ENCODE assay signal across 30 cellular contexts in genomic region chr6:46204880-46205650, GRCh38. TPM values are rescaled to one million over a fixed set of nuclear protein-coding genes. Genes with fewer than 3 reads are reported as not detected.
"Had no signal": no experiment of that assay in that cellular context is flagged by ENCODE, and none has a peak within 500 bp of the region (broad histone marks: within the 10 kb centered on the region; RNA-seq: fewer than 3 reads in every experiment).

No MANE protein-coding gene starts in this region.

- H3K4me3 Mint-ChIP-seq: naive thymus-derived CD4-positive, alpha-beta T cell; natural killer cell; nephron; neural progenitor cell; stimulated activated effector memory CD8-positive, alpha-beta T cell treated with anti-CD3 and anti-CD28 coated beads, Interleukin-12 subunit alpha, Interleukin-12 subunit beta, amount 100 ng/mL, for 72 hours; stimulated activated naive B cell treated with anti-CD40 and anti-IgM and Interleukin-4, amounts not matched to agents 10 μg/mL and 1 μg/mL and 100 μg/mL, for 72 hours; stimulated activated naive CD8-positive, alpha-beta T cell treated with anti-CD3 and anti-CD28 coated beads, Interleukin-15, Interleukin-2, amounts not matched to agents 100 ng/mL and 50 ng/mL, for 24 hours had no signal

- ATAC-seq: naive thymus-derived CD4-positive, alpha-beta T cell; natural killer cell; pancreas; right lobe of liver; stimulated activated effector memory CD8-positive, alpha-beta T cell treated with anti-CD3 and anti-CD28 coated beads, Interleukin-12 subunit alpha, Interleukin-12 subunit beta, amount 100 ng/mL, for 72 hours; stimulated activated naive B cell treated with anti-CD40 and anti-IgM and Interleukin-4, amounts not matched to agents 10 μg/mL and 1 μg/mL and 100 μg/mL, for 72 hours had no signal

- H3K9ac ChIP-seq: neural progenitor cell had no signal

- H3K4me2 ChIP-seq: neural progenitor cell had no signal

- H3K27me3 ChIP-seq: neural progenitor cell, neutrophil, pancreas, right lobe of liver, sigmoid colon, stomach, thyroid gland, tibial nerve, upper lobe of left lung, vagina had no signal

- H3K4me1 Mint-ChIP-seq: naive thymus-derived CD4-positive, alpha-beta T cell; natural killer cell; neural progenitor cell; stimulated activated effector memory CD8-positive, alpha-beta T cell treated with anti-CD3 and anti-CD28 coated beads, Interleukin-12 subunit alpha, Interleukin-12 subunit beta, amount 100 ng/mL, for 72 hours; stimulated activated naive B cell treated with anti-CD40 and anti-IgM and Interleukin-4, amounts not matched to agents 10 μg/mL and 1 μg/mL and 100 μg/mL, for 72 hours had no signal

- H3K36me3 Mint-ChIP-seq: naive thymus-derived CD4-positive, alpha-beta T cell; natural killer cell; neural progenitor cell; stimulated activated effector memory CD8-positive, alpha-beta T cell treated with anti-CD3 and anti-CD28 coated beads, Interleukin-12 subunit alpha, Interleukin-12 subunit beta, amount 100 ng/mL, for 72 hours; stimulated activated naive B cell treated with anti-CD40 and anti-IgM and Interleukin-4, amounts not matched to agents 10 μg/mL and 1 μg/mL and 100 μg/mL, for 72 hours had no signal

- H3K4me1 ChIP-seq: neural progenitor cell, pancreas, prostate gland, right lobe of liver, sigmoid colon, stomach, thyroid gland, tibial nerve, upper lobe of left lung, vagina had no signal

- H3K9me3 Mint-ChIP-seq: natural killer cell; neural progenitor cell; stimulated activated effector memory CD8-positive, alpha-beta T cell treated with anti-CD3 and anti-CD28 coated beads, Interleukin-12 subunit alpha, Interleukin-12 subunit beta, amount 100 ng/mL, for 72 hours; stimulated activated naive CD8-positive, alpha-beta T cell treated with anti-CD3 and anti-CD28 coated beads, Interleukin-15, Interleukin-2, amounts not matched to agents 100 ng/mL and 50 ng/mL, for 24 hours had no signal

- H3K4me3 ChIP-seq: neural progenitor cell, pancreas, prostate gland, right lobe of liver, sigmoid colon, stomach, thoracic aorta, thyroid gland, tibial nerve, upper lobe of left lung, vagina had no signal

- H3K9me3 ChIP-seq: neutrophil, pancreas, prostate gland, right lobe of liver, sigmoid colon, stomach, thoracic aorta, thyroid gland, tibial nerve, upper lobe of left lung, vagina had no signal

- DNase-seq: naive thymus-derived CD4-positive, alpha-beta T cell; natural killer cell; nucleus accumbens; pancreas; retina; right cardiac atrium; right lobe of liver; sigmoid colon; small intestine; stimulated activated CD4-positive, alpha-beta T cell treated with anti-CD3 and anti-CD28 coated beads, Interleukin-15, amount 100 ng/mL, for 24 hours; stimulated activated CD4-positive, alpha-beta T cell treated with anti-CD3 and anti-CD28 coated beads, Interleukin-2, amount 100 ng/mL, for 24 hours; stimulated activated CD4-positive, alpha-beta T cell treated with anti-CD3 and anti-CD28 coated beads, Interleukin-2, amount 100 ng/mL, for 48 hours; stimulated activated CD4-positive, alpha-beta T cell treated with anti-CD3 and anti-CD28 coated beads, Interleukin-4, amount 100 ng/mL, for 24 hours; stimulated activated naive B cell treated with anti-CD40 and anti-IgM and Interleukin-4, amounts not matched to agents 10 μg/mL and 1 μg/mL and 100 μg/mL, for 72 hours; stimulated activated naive CD4-positive, alpha-beta T cell treated with Interleukin-2 at 50 U/mL for 16 hours; stomach; thyroid gland; trophoblast cell had no signal

- H3K27ac Mint-ChIP-seq: naive thymus-derived CD4-positive, alpha-beta T cell; natural killer cell; nephron; neural progenitor cell; stimulated activated effector memory CD8-positive, alpha-beta T cell treated with anti-CD3 and anti-CD28 coated beads, Interleukin-12 subunit alpha, Interleukin-12 subunit beta, amount 100 ng/mL, for 72 hours; stimulated activated naive B cell treated with anti-CD40 and anti-IgM and Interleukin-4, amounts not matched to agents 10 μg/mL and 1 μg/mL and 100 μg/mL, for 72 hours; stimulated activated naive CD8-positive, alpha-beta T cell treated with anti-CD3 and anti-CD28 coated beads, Interleukin-15, Interleukin-2, amounts not matched to agents 100 ng/mL and 50 ng/mL, for 24 hours had no signal

- H3K36me3 ChIP-seq: neural progenitor cell, neutrophil, pancreas, prostate gland, right lobe of liver, sigmoid colon, stomach, thoracic aorta, thyroid gland, tibial nerve, upper lobe of left lung, vagina had no signal

- H3K27ac ChIP-seq: neural progenitor cell, neutrophil, pancreas, prostate gland, right lobe of liver, sigmoid colon, stomach, thoracic aorta, thyroid gland, tibial nerve, upper lobe of left lung, vagina had no signal

- H2AFZ ChIP-seq: neural progenitor cell had no signal

RNA-seq across cellular contexts. Expression of gene ENPP5, which starts 34.3 kb away (rescaled TPM):
- total RNA-seq: osteocyte, pulmonary artery endothelial cell had no signal
